11 cellular contexts compared by ENCODE assay signal in the genomic region with DNA sequence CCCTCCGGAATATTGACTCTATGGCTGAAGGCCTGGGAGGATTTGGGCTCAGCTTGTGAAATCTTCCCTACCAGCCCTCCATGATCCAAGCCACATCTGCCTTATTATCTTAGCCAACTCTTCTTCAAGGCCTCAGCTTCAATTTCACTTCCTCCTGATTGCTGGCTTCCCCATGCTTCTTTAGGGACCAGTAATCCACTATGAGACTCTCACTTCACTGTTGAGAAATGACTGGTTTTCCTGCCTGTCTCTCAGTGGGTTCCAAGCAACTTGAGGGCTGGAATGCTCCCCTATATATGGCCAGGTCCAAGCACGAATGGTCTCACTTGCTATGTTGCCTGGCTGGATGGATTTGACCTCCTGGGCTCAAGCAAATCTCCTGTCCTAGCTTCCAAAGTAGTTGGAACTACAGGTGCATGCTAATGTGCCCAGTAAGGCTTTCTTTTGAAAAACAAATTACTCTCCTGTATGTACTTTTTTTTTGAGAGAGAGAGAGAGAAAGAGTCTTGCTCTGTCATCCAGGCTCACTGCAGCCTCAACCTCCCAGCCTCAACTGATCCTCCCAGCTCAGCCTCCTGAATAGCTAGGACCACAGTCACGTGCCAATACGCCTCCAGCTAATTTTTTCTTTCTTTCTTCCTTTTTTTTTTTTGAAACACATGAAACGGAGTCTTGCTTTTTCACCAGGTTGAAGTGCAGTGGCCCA. TPM values are rescaled to one million over a fixed set of nuclear protein-coding genes. Genes with fewer than 3 reads are reported as not detected.
DNase-seq lines count a peak whose midpoint lies in the region; ATAC-seq, FAIRE-seq and TF ChIP-seq lines count a peak whose summit lies in the region.
"Had no signal": no experiment of that assay in that cellular context is flagged by ENCODE, and none has a peak within 500 bp of the region (broad histone marks: within the 10 kb centered on the region; RNA-seq: fewer than 3 reads in every experiment).

No MANE protein-coding gene starts in this region.

- no peaks in the 10 kb centered on the region for H3F3A ChIP-seq in smooth muscle cell (ENCODE audit: low read depth)

- no peak for TF ChIP-seq POLR2A in GM12878 (IDR thresholded peaks at IDR 0.05; ENCODE audit: low read depth, low read length)
- no peak for TF ChIP-seq POLR2A in uterus (IDR thresholded peaks at IDR 0.05)

- H3K4me1 ChIP-seq in GM12878 (ENCODE audit: control insufficient read depth, insufficient read depth, low read length) (peaks cover 12% of the 10 kb centered on the region), uterus (no peaks in the 10 kb centered on the region), smooth muscle cell (ENCODE audit: low read depth) (peaks cover 7% of the 10 kb centered on the region)
- H3K4me1 ChIP-seq: BLaER1, foreskin keratinocyte had no signal

- intact Hi-C loops in GM12878 (cut with micrococcal nuclease; ENCODE audit: unreplicated experiment) = no loop called here
- intact Hi-C loops in posterior vena cava (cut with DNase I) = loop anchor here in 1 of 2 donors (10.0 kb wide), 1 partner anchor 62 kb away; no protein-coding TSS in a partner anchor
- intact Hi-C loops in uterus (cut with DNase I; ENCODE audit: low total_unique reads) = no loop called here

- SMC1A ChIA-PET in GM12878 (lab: Charles Lee; ENCODE audit: uncharacterized antibody, unreplicated experiment) = interaction anchor here (0.6 to 1.2 kb wide), 6 partner anchors 11 to 1561 kb away, joined by 3 to 5 read pairs (median 3); no protein-coding TSS in a partner anchor

- DNase-seq in GM06990 (ENCODE audit: extremely low read depth, insufficient read length) (peak; percentile 31), GM12878 (ENCODE audit: low read depth, low spot score) (peak; percentile 63), iPS-NIHi7 (ENCODE audit: extremely low spot score) (no peak), posterior vena cava (ENCODE audit: low spot score) (no peak), uterus (no peak), smooth muscle cell (lab: John Stamatoyannopoulos, UW; ENCODE audit: unreplicated experiment) (no peak)
- DNase-seq: foreskin keratinocyte had no signal

- RAD21 ChIA-PET in GM12878 (lab: Charles Lee; ENCODE audit: unreplicated experiment) = interaction anchor here (0.7 to 1.9 kb wide), 4 partner anchors 18 to 248 kb away, joined by 3 to 8 read pairs (median 5); a partner anchor contains a TSS

- H3K27me3 ChIP-seq in GM06990 (replicated peaks; ENCODE audit: control insufficient read depth, insufficient read depth, low read length) (no peaks in the 10 kb centered on the region), GM12878 (replicated peaks in 1 of 2; ENCODE audit: control insufficient read depth in 2 of 2, insufficient read depth in 2 of 2, low read length in 1 of 2) (no peaks in the 10 kb centered on the region), uterus (no peaks in the 10 kb centered on the region), smooth muscle cell (ENCODE audit: low read depth) (no peaks in the 10 kb centered on the region)
- H3K27me3 ChIP-seq: BLaER1, foreskin keratinocyte had no signal

- no peaks in the 10 kb centered on the region; the same call in 1 of the 3 replicates for H3K9me3 ChIP-seq in GM12878 (replicated peaks; ENCODE audit: control insufficient read depth, insufficient read depth, low read length)
- H3K9me3 ChIP-seq in uterus = no peaks in the 10 kb centered on the region
- H3K9me3 ChIP-seq in smooth muscle cell (replicated peaks; ENCODE audit: low read depth) = no peaks in the 10 kb centered on the region

- H3K4me3 ChIP-seq in GM06990 (replicated peaks; ENCODE audit: low read depth, low read length) (no peak overlapping the region), GM12878 (no peak overlapping the region), uterus (no peak overlapping the region), smooth muscle cell (no peak overlapping the region)
- H3K4me3 ChIP-seq: BLaER1 had no signal

- CTCF ChIA-PET in GM12878 (lab: Yijun Ruan, JAX) = interaction anchor here (0.9 to 3.3 kb wide), 7 partner anchors 9 to 364 kb away, joined by 3 to 12 read pairs (median 4); no protein-coding TSS in a partner anchor

- TF ChIP-seq RAD21 in GM12878 (IDR thresholded peaks at IDR 0.05; ENCODE audit: insufficient read depth, low read depth, low read length) = no peak

- in situ Hi-C loops in GM12878 (cut with MboI) = no loop called here

- H4K20me1 ChIP-seq in GM12878 (ENCODE audit: control insufficient read depth, insufficient read depth) (no peaks in the 10 kb centered on the region), smooth muscle cell (ENCODE audit: low read depth) (no peaks in the 10 kb centered on the region)
- H4K20me1 ChIP-seq: BLaER1 had no signal

- H2AFZ ChIP-seq in GM12878 (ENCODE audit: control insufficient read depth, low read depth, low read length) = peak overlapping the region; percentile 17; the same call in 1 of the 2 replicates
- H2AFZ ChIP-seq in smooth muscle cell (ENCODE audit: low read depth) = no peak overlapping the region

- TF ChIP-seq EP300 in GM12878 (IDR thresholded peaks at IDR 0.05; ENCODE audit: borderline replicate concordance in 1 of 2, control insufficient read depth in 1 of 2, low read depth in 2 of 2, low read length in 2 of 2) = peak in 1 of 2 experiments; percentile 70; a peak in 1 of 4 replicates

- 49% methylated on average over 5 of the region's 5 CpGs for WGBS in GM12878 (ENCODE audit: insufficient coverage, insufficient replicate concordance, low lambda C conversion rate, missing lambda C conversion rate)
- 88% methylated on average over 5 of the region's 5 CpGs for WGBS in smooth muscle cell (ENCODE audit: low lambda C conversion rate)

- H3K36me3 ChIP-seq in GM06990 (ENCODE audit: control insufficient read depth, insufficient read depth, low read length) (no peaks in the 10 kb centered on the region), GM12878 (ENCODE audit: control insufficient read depth in 2 of 2, insufficient read depth in 2 of 2, low read length in 1 of 2) (no peaks in the 10 kb centered on the region), uterus (no peaks in the 10 kb centered on the region), smooth muscle cell (ENCODE audit: low read depth) (no peaks in the 10 kb centered on the region)
- H3K36me3 ChIP-seq: BLaER1 had no signal

- BruUV-seq in GM12878 (replicated peaks; lab: Mats Ljungman, UMichigan) = no TSS peak

- POLR2A ChIA-PET in GM12878 (lab: Charles Lee) = interaction anchor here (0.8 kb wide), 1 partner anchor 25 kb away, joined by 3 read pairs; no protein-coding TSS in a partner anchor

- ATAC-seq in GM21423 (IDR thresholded peaks at IDR 0.05; ENCODE audit: unreplicated experiment) (peak; percentile 73), HG03342 (IDR thresholded peaks at IDR 0.05; ENCODE audit: unreplicated experiment) (peak; percentile 77), GM12878 (peak; percentile 89)
- ATAC-seq: foreskin keratinocyte had no signal

- TF ChIP-seq CTCF in GM06990 (IDR thresholded peaks at IDR 0.05; ENCODE audit: insufficient read depth, low read length, poor library complexity, severe bottlenecking) = no peak
- no peak for TF ChIP-seq CTCF in GM12878 (IDR thresholded peaks at IDR 0.05 in 2 of 3, conservative IDR thresholded peaks at IDR 0.05 in 1 of 3; ENCODE audit: control insufficient read depth in 2 of 3, extremely low read depth in 1 of 3, insufficient read depth in 1 of 3, low read depth in 3 of 3, low read length in 3 of 3)
- TF ChIP-seq CTCF in uterus (IDR thresholded peaks at IDR 0.05) = no peak
- no peak for TF ChIP-seq CTCF in smooth muscle cell (IDR thresholded peaks at IDR 0.05; ENCODE audit: borderline replicate concordance, insufficient read depth, poor library complexity, severe bottlenecking)

- FAIRE-seq in GM12878 (lab: Jason Lieb, UNC) = peak; percentile 80
- FAIRE-seq: bronchial epithelial cell had no signal

- H3K79me2 ChIP-seq in GM12878 (ENCODE audit: control insufficient read depth, insufficient read depth, low read length) = no peaks in the 10 kb centered on the region
- no peaks in the 10 kb centered on the region for H3K79me2 ChIP-seq in smooth muscle cell (ENCODE audit: low read depth)

- H3K27ac ChIP-seq in GM12878 (ENCODE audit: control insufficient read depth, insufficient read depth) (peak overlapping the region; percentile 58), uterus (no peak overlapping the region), smooth muscle cell (ENCODE audit: low read depth) (no peak overlapping the region)
- H3K27ac ChIP-seq: BLaER1, foreskin keratinocyte had no signal

- no peak overlapping the region for H3K9ac ChIP-seq in GM12878 (ENCODE audit: control insufficient read depth, insufficient read depth, low read length)
- no peak overlapping the region for H3K9ac ChIP-seq in smooth muscle cell (ENCODE audit: low read depth)
- H3K9ac ChIP-seq: BLaER1 had no signal

- H3K4me2 ChIP-seq in GM12878 (ENCODE audit: control insufficient read depth, insufficient read depth) (peak overlapping the region; percentile 86), smooth muscle cell (no peak overlapping the region)
- H3K4me2 ChIP-seq: BLaER1 had no signal

TF ChIP-seq in GM12878, 131 proteins besides CTCF, POLR2A, EP300 and RAD21 (continues in another document):
- TF ChIP-seq EED (IDR thresholded peaks at IDR 0.05; ENCODE audit: low read depth) (peak; percentile 92), PML (IDR thresholded peaks at IDR 0.05; ENCODE audit: low read length) (no peak), ETV6 (conservative IDR thresholded peaks at IDR 0.05 in 1 of 2, IDR thresholded peaks at IDR 0.05 in 1 of 2; ENCODE audit: borderline replicate concordance in 1 of 2, low read depth in 1 of 2) (peak in 1 of 2 experiments; percentile 56; a peak in 1 of 4 replicates), RUNX3 (IDR thresholded peaks at IDR 0.05; ENCODE audit: low read length) (peak; percentile 46)

RNA-seq across cellular contexts. Expression of a gene that starts 7.9 kb away (rescaled TPM):
- total RNA-seq in GM12878 (2013; cell fraction: nucleolus; rRNA removed) = 32.0 and 34.1 TPM in 2 replicates
- total RNA-seq in GM12878 (2014; rRNA removed) = 7.7 and 9.5 TPM in 2 replicates
- total RNA-seq in GM12878 (2014; rRNA removed; fragmentation: Illumina TruSeq; extraction: Trizol) = 6.3 and 6.6 TPM in 2 replicates
- 13.5 and 18.4 TPM in 2 replicates for total RNA-seq in GM12878 (2021)
- 5.0 TPM for polyA plus RNA-seq in GM12878 (2011; ENCODE audit: low read depth)
- 11.6 and 12.9 TPM in 2 replicates for polyA plus RNA-seq in GM12878 (2011; rRNA removed)
- 4.9 and 8.1 TPM in 2 replicates for polyA plus RNA-seq in GM12878 (2011; cell fraction: cytosol; rRNA removed)
- 6.2 and 6.4 TPM in 2 replicates for polyA plus RNA-seq in GM12878 (2011; cell fraction: nucleus; rRNA removed)
- polyA plus RNA-seq in GM12878 (2012) = 6.3 and 9.5 TPM in 2 replicates
- polyA plus RNA-seq in GM12878 (2014; fragmentation: Illumina TruSeq; extraction: Trizol) = 17.3 and 22.3 TPM in 2 replicates
- polyA plus RNA-seq in GM12878 (2014; fragmentation: Nextera tagmentation; extraction: Ambion mirVana) = 1 to 10 TPM; 5.0 to 5.5 TPM
- polyA plus RNA-seq in GM12878 (2014; rRNA removed) = 9.3 and 10.5 TPM in 2 replicates
- 10 to 100 TPM; 13.5 to 17.0 TPM for polyA plus RNA-seq in GM12878 (2016; fragmentation: Nextera tagmentation; extraction: Ambion mirVana)
- polyA minus RNA-seq in GM12878 (2011; rRNA and poly(A)+ RNA removed) = 11.8 and 12.9 TPM in 2 replicates
- 3.2 and 10.8 TPM in 2 replicates for polyA minus RNA-seq in GM12878 (2011; cell fraction: cytosol; rRNA and poly(A)+ RNA removed)
- 8.0 and 17.4 TPM in 2 replicates for polyA minus RNA-seq in GM12878 (2011; cell fraction: nucleus; rRNA and poly(A)+ RNA removed)
- total RNA-seq in posterior vena cava = 10 to 100 TPM; 15.4 to 21.1 TPM
- 10 to 100 TPM in 2 of 4 donors, 1 to 10 TPM in 2; 5.6 to 37.5 (median 17.0) TPM for total RNA-seq in uterus
- 3.6 and 4.5 TPM in 2 replicates for total RNA-seq in smooth muscle cell
- 2.5 and 2.6 TPM in 2 replicates for polyA plus RNA-seq in smooth muscle cell

Comparison
In these comparisons a context has a peak if more than half of its experiments do, and no peak if none do; other contexts are left out.
1. DNase-seq: peak in GM06990 (single experiment) and GM12878 (single experiment); none in iPS-NIHi7 (single experiment), posterior vena cava (single experiment), uterus (0 of 2) and smooth muscle cell (single experiment).
2. Peak in every context shown above with its lines, with median percentiles within 50 percentile points of each other: ATAC-seq.